In genomic region chr5:10762178-10762775, GRCh38 we compare ENCODE assay signal across 8 cellular contexts. TPM values are rescaled to one million over a fixed set of nuclear protein-coding genes. Genes with fewer than 3 reads are reported as not detected.
DNase-seq lines count a peak whose midpoint lies in the region; ATAC-seq, FAIRE-seq and TF ChIP-seq lines count a peak whose summit lies in the region.

No MANE protein-coding gene starts in this region.

- H3K36me3 ChIP-seq in BLaER1 = peaks cover 8% of the 10 kb centered on the region; the same call in 1 of the 2 replicates
- H3K36me3 ChIP-seq in H1 (ENCODE audit: control insufficient read depth in 2 of 4, insufficient read depth in 4 of 4, low read length in 3 of 4) = no peaks in the 10 kb centered on the region
- H3K36me3 ChIP-seq in naive thymus-derived CD4-positive, alpha-beta T cell (ENCODE audit: control insufficient read depth in 2 of 3, insufficient read depth in 3 of 3, low read length in 3 of 3) = no peaks in the 10 kb centered on the region

- TF ChIP-seq EP300 in H1 (IDR thresholded peaks at IDR 0.05; ENCODE audit: borderline replicate concordance in 1 of 2, low read depth in 2 of 2, low read length in 2 of 2) = no peak

- H3K27ac Mint-ChIP-seq in naive thymus-derived CD4-positive, alpha-beta T cell = peak overlapping the region; percentile 45 to 94 (median 87)

- 0 out of 2 replicates have a peak overlapping the region, but pooled peaks have one; percentile 47 for H4K8ac ChIP-seq in H1 (ENCODE audit: extremely low read depth, insufficient read depth, low read length)

- no peak overlapping the region for H4K91ac ChIP-seq in H1 (replicated peaks; ENCODE audit: insufficient read length, low read length)

- no peak overlapping the region for H2AK5ac ChIP-seq in H1 (ENCODE audit: low read depth, low read length)

- peak overlapping the region; percentile 35 to 96 (median 82) for H3K4me3 Mint-ChIP-seq in naive thymus-derived CD4-positive, alpha-beta T cell

- H3K27ac ChIP-seq in BLaER1 (peak overlapping the region; percentile 98), H1 (ENCODE audit: low read depth, low read length) (no peak overlapping the region)
- H3K27ac ChIP-seq in naive thymus-derived CD4-positive, alpha-beta T cell (ENCODE audit: low read depth, low read length) = peak overlapping the region; percentile 81

- H3K4me3 ChIP-seq in BLaER1 (peak overlapping the region; percentile 92), H1 (ENCODE audit: extremely low read depth in 1 of 4, insufficient read depth in 2 of 4, low read depth in 3 of 4, low read length in 4 of 4) (peak overlapping the region; percentile 63 to 84 (median 82); a peak in 6 of 8 replicates)
- no peak overlapping the region for H3K4me3 ChIP-seq in naive thymus-derived CD4-positive, alpha-beta T cell (ENCODE audit: low read length)

- peak overlapping the region; percentile 21 for H2BK15ac ChIP-seq in H1 (ENCODE audit: low read length)

- H4K20me1 ChIP-seq in BLaER1 (peaks cover 29% of the 10 kb centered on the region), H1 (replicated peaks in 1 of 2; ENCODE audit: control insufficient read depth in 1 of 2, insufficient read depth in 2 of 2, low read length in 2 of 2) (peaks cover 0 to 1% of the 10 kb centered on the region in 2 experiments)

- DNase-seq in NOMO-1 treated with DMSO at 0.1 percent for 48 hours (lab: John Stamatoyannopoulos, UW; ENCODE audit: unreplicated experiment) (peak; percentile 87), H1 (ENCODE audit: low read depth in 1 of 2, low spot score in 2 of 2) (no peak), NCI-H187 treated with DMSO at 0.1 percent for 48 hours (lab: John Stamatoyannopoulos, UW) (no peak), NCI-H187 (lab: John Stamatoyannopoulos, UW) (no peak), NCI-H2081 (lab: John Stamatoyannopoulos, UW) (no peak)
- peak in 1 of 9 donors; percentile 8 for DNase-seq in naive thymus-derived CD4-positive, alpha-beta T cell

- TF ChIP-seq CTCF in H1 (IDR thresholded peaks at IDR 0.05; ENCODE audit: control extremely low read depth in 1 of 3, insufficient read depth in 1 of 3, low read depth in 1 of 3, low read length in 3 of 3) = no peak

- CTCF ChIA-PET in H1 (lab: Charles Lee; ENCODE audit: partially characterized antibody) = interaction anchor here (0.8 kb wide), 1 partner anchor 15 kb away, joined by 3 read pairs; no protein-coding TSS in a partner anchor
- CTCF ChIA-PET in naive thymus-derived CD4-positive, alpha-beta T cell (lab: Charles Lee) = no interaction called here

- no peak overlapping the region; the same call in 1 of the 2 replicates for H2BK5ac ChIP-seq in H1 (ENCODE audit: low read depth, low read length)

- no peak overlapping the region for H4K5ac ChIP-seq in H1 (ENCODE audit: insufficient read length, low read depth, low read length)

- H3K18ac ChIP-seq in H1 (ENCODE audit: extremely low read depth, low read length) = peak overlapping the region; percentile 9; the same call in 1 of the 2 replicates

- TF ChIP-seq POLR2A in H1 (IDR thresholded peaks at IDR 0.05; ENCODE audit: control extremely low read depth in 1 of 2, low read depth in 2 of 2, low read length in 2 of 2) = no peak

- H3K79me1 ChIP-seq in H1 (ENCODE audit: low read depth, low read length) = peaks cover 3% of the 10 kb centered on the region; the same call in 1 of the 2 replicates

- ATAC-seq in naive thymus-derived CD4-positive, alpha-beta T cell = no peak
- ATAC-seq in GM18520 (IDR thresholded peaks at IDR 0.05; ENCODE audit: unreplicated experiment) = no peak

- H3K14ac ChIP-seq in H1 (ENCODE audit: insufficient read length) = no peak overlapping the region

- H3K4ac ChIP-seq in H1 (replicated peaks; ENCODE audit: insufficient read length, low read depth, low read length) = no peak overlapping the region

- H3K23me2 ChIP-seq in H1 (ENCODE audit: low read depth, low read length) = peaks cover 5% of the 10 kb centered on the region; the same call in 1 of the 2 replicates

- peaks cover 0 to 14% of the 10 kb centered on the region in 2 experiments; a peak in 2 of 4 replicates for H3K79me2 ChIP-seq in H1 (ENCODE audit: control insufficient read depth in 1 of 2, insufficient read depth in 2 of 2, low read length in 2 of 2)

- intact Hi-C loops in naive thymus-derived CD4-positive, alpha-beta T cell (cut with micrococcal nuclease) = loop anchor here in 1 of 2 donors (5.0 kb wide), 1 partner anchor 60 kb away; no protein-coding TSS in a partner anchor

- H2BK12ac ChIP-seq in H1 (ENCODE audit: low read depth, low read length) = peak overlapping the region; percentile 88; the same call in 1 of the 2 replicates

- peaks cover 0 to 17% (median 0%) of the 10 kb centered on the region in 5 donors for H3K27me3 Mint-ChIP-seq in naive thymus-derived CD4-positive, alpha-beta T cell

- peaks cover 0 to 8% (median 0%) of the 10 kb centered on the region in 5 donors for H3K36me3 Mint-ChIP-seq in naive thymus-derived CD4-positive, alpha-beta T cell

- H2BK120ac ChIP-seq in H1 (replicated peaks; ENCODE audit: low read depth, low read length) = no peak overlapping the region

- H3K9me3 Mint-ChIP-seq in naive thymus-derived CD4-positive, alpha-beta T cell = no peaks in the 10 kb centered on the region

- no peak overlapping the region for H3K56ac ChIP-seq in H1 (replicated peaks; ENCODE audit: insufficient read length, low read depth, low read length)

- no peaks in the 10 kb centered on the region for H3K27me3 ChIP-seq in BLaER1
- H3K27me3 ChIP-seq in H1 (replicated peaks in 1 of 4; ENCODE audit: control insufficient read depth in 3 of 4, extremely low read depth in 1 of 4, insufficient read depth in 3 of 4, low read length in 3 of 4) = peaks cover 0 to 9% (median 7%) of the 10 kb centered on the region in 4 experiments; a peak in 5 of 7 replicates
- H3K27me3 ChIP-seq in naive thymus-derived CD4-positive, alpha-beta T cell (ENCODE audit: control insufficient read depth in 2 of 2, insufficient read depth in 2 of 2, low read length in 2 of 2) = no peaks in the 10 kb centered on the region

- H3K4me1 ChIP-seq in BLaER1 (peaks cover 46% of the 10 kb centered on the region), H1 (replicated peaks in 1 of 4; ENCODE audit: control insufficient read depth in 3 of 4, insufficient read depth in 4 of 4, low read length in 3 of 4) (peaks cover 0 to 10% (median 5%) of the 10 kb centered on the region in 4 experiments; a peak in 5 of 7 replicates)
- H3K4me1 ChIP-seq in naive thymus-derived CD4-positive, alpha-beta T cell (ENCODE audit: control insufficient read depth in 2 of 2, insufficient read depth in 2 of 2, low read length in 2 of 2) = peaks cover 13 to 15% of the 10 kb centered on the region in 2 donors

- no peak overlapping the region for H2BK20ac ChIP-seq in H1 (ENCODE audit: low read length)

- H3K4me2 ChIP-seq in BLaER1 (peak overlapping the region; percentile 92), H1 (ENCODE audit: insufficient read depth in 1 of 2, low read depth in 2 of 2, low read length in 2 of 2) (peak overlapping the region; percentile 73 to 76)

- no peak for FAIRE-seq in H1 (lab: Jason Lieb, UNC)

- no peak for TF ChIP-seq RAD21 in H1 (IDR thresholded peaks at IDR 0.05 in 1 of 2, conservative IDR thresholded peaks at IDR 0.05 in 1 of 2; ENCODE audit: low read depth in 2 of 2, low read length in 2 of 2)

- no peaks in the 10 kb centered on the region for H3K9me3 ChIP-seq in BLaER1
- no peaks in the 10 kb centered on the region for H3K9me3 ChIP-seq in H1 (ENCODE audit: insufficient read depth in 2 of 2, low read depth in 1 of 2, low read length in 1 of 2)
- no peaks in the 10 kb centered on the region for H3K9me3 ChIP-seq in naive thymus-derived CD4-positive, alpha-beta T cell (ENCODE audit: control insufficient read depth in 2 of 3, low read length in 3 of 3)

- 87% methylated on average over 11 of the region's 11 CpGs; no CpG with 5 or more reads in 1 of the 2 experiments for WGBS in H1 (ENCODE audit: extremely low coverage in 1 of 2, insufficient coverage in 1 of 2, insufficient read length in 1 of 2, insufficient replicate concordance in 2 of 2, low coverage in 1 of 2, low lambda C conversion rate in 2 of 2, missing lambda C conversion rate in 1 of 2), 2 experiments

- POLR2A ChIA-PET in H1 (lab: Charles Lee; ENCODE audit: partially characterized antibody) = no interaction called here
- POLR2A ChIA-PET in naive thymus-derived CD4-positive, alpha-beta T cell (lab: Charles Lee) = interaction anchor here (1.2 kb wide), 1 partner anchor 409 kb away, joined by 4 read pairs; the partner anchor contains the start of gene MARCHF6

- H3K9ac ChIP-seq in BLaER1 (peak overlapping the region; percentile 88), H1 (replicated peaks in 1 of 4; ENCODE audit: extremely low read depth in 1 of 4, low read depth in 3 of 4, low read length in 3 of 4) (no peak overlapping the region)

- H2AFZ ChIP-seq in H1 (ENCODE audit: low read length) = peak overlapping the region; percentile 75; the same call in 1 of the 2 replicates

- no peak overlapping the region for H3K23ac ChIP-seq in H1 (ENCODE audit: insufficient read length)

- H3K4me1 Mint-ChIP-seq in naive thymus-derived CD4-positive, alpha-beta T cell = peaks cover 14 to 51% (median 45%) of the 10 kb centered on the region in 7 donors

TF ChIP-seq in H1, 55 proteins besides CTCF, POLR2A, EP300 and RAD21 (continues in another document):
- TF ChIP-seq KDM4A (IDR thresholded peaks at IDR 0.05; ENCODE audit: low read depth, low read length, severe bottlenecking) = no peak
- TF ChIP-seq SAP30 (IDR thresholded peaks at IDR 0.05; ENCODE audit: insufficient read depth, insufficient replicate concordance, low read length) = no peak
- no peak for TF ChIP-seq USF2 (IDR thresholded peaks at IDR 0.05; ENCODE audit: low read length)
- no peak for TF ChIP-seq HDAC2 (IDR thresholded peaks at IDR 0.05; ENCODE audit: borderline replicate concordance in 1 of 2, low read depth in 2 of 2, low read length in 2 of 2)

RNA-seq across cellular contexts. Expression of gene DAP, which starts 1.2 kb away (rescaled TPM):
- 43.3 and 44.4 TPM in 2 replicates for total RNA-seq in H1 (2021; fragmentation: NEBNext Ultra II Directional; extraction: Animal tissue kit (Norgen Biotek cat#: 25700))
- polyA plus RNA-seq in H1 (2011; rRNA removed) = 26.2 and 30.2 TPM in 2 replicates
- 26.3 TPM for polyA plus RNA-seq in H1 (2011; cell fraction: cytosol; rRNA removed)
- polyA plus RNA-seq in H1 (2011; cell fraction: nucleus; rRNA removed) = 35.5 TPM
- 39.8 to 45.4 TPM (median 43.0 TPM) in 4 replicates for polyA plus RNA-seq in H1 (2012, experiment 1 of 2)
- polyA plus RNA-seq in H1 (2012, experiment 2 of 2) = 49.1 TPM
- 33.9 TPM for polyA plus RNA-seq in H1 (2013, experiment 1 of 2)
- polyA plus RNA-seq in H1 (2013, experiment 2 of 2) = 37.1 TPM
- 17.4 and 18.9 TPM in 2 replicates for polyA minus RNA-seq in H1 (2011; rRNA and poly(A)+ RNA removed)
- 20.6 TPM for polyA minus RNA-seq in H1 (2011; cell fraction: cytosol; rRNA and poly(A)+ RNA removed)
- 19.2 TPM for polyA minus RNA-seq in H1 (2011; cell fraction: nucleus; rRNA and poly(A)+ RNA removed)
- total RNA-seq in naive thymus-derived CD4-positive, alpha-beta T cell = 10 to 100 TPM; 31.9 to 58.6 (median 38.5) TPM
- 10 to 100 TPM; 60.9 to 91.6 TPM for polyA plus RNA-seq in naive thymus-derived CD4-positive, alpha-beta T cell
